Comparison of ENCODE assay signal across 31 cellular contexts in genomic region chr1:235671992-235672391, GRCh38. TPM values are rescaled to one million over a fixed set of nuclear protein-coding genes. Genes with fewer than 3 reads are reported as not detected.
"Had no signal": no experiment of that assay in that cellular context is flagged by ENCODE, and none has a peak within 500 bp of the region (broad histone marks: within the 10 kb centered on the region; RNA-seq: fewer than 3 reads in every experiment).

No MANE protein-coding gene starts in this region.

- ATAC-seq: activated naive CD4-positive, alpha-beta T cell treated with anti-CD3 and anti-CD28 coated beads, Interleukin-2, amount 50 U/mL, for 72 hours; activated naive CD8-positive, alpha-beta T cell treated with anti-CD3 and anti-CD28 coated beads, Interleukin-2, amount 50 U/mL, for 24 hours; activated T-cell treated with anti-CD3 and anti-CD28 coated beads, Interleukin-2, amount 50 U/mL, for 72 hours; body of pancreas; Panc1; Right ventricle myocardium inferior; T-cell had no signal

- H3K4me1 ChIP-seq: ascending aorta, body of pancreas had no signal

- H3K4me3 ChIP-seq: ascending aorta, body of pancreas, MG63, SK-N-MC had no signal

- H3K4me1 Mint-ChIP-seq: activated naive CD8-positive, alpha-beta T cell treated with anti-CD3 and anti-CD28 coated beads, Interleukin-2, amount 50 U/mL, for 24 hours; T-cell had no signal

- H3K27ac ChIP-seq: ascending aorta, body of pancreas, SK-N-MC had no signal

- H3K4me3 Mint-ChIP-seq: activated CD4-positive, alpha-beta memory T cell treated with anti-CD3 and anti-CD28 coated beads for 36 hours; activated CD4-positive, alpha-beta T cell treated with anti-CD3 and anti-CD28 coated beads, Interleukin-2, amount 10 ng/mL, durations not matched to agents 7 days and 5 days; activated naive CD8-positive, alpha-beta T cell treated with anti-CD3 and anti-CD28 coated beads, Interleukin-2, amount 50 U/mL, for 24 hours; activated T-cell treated with anti-CD3 and anti-CD28 coated beads, Interleukin-2, amount 50 U/mL, for 72 hours; T-cell had no signal

- H3K27me3 Mint-ChIP-seq: activated CD4-positive, alpha-beta memory T cell treated with anti-CD3 and anti-CD28 coated beads for 36 hours; activated CD4-positive, alpha-beta T cell treated with anti-CD3 and anti-CD28 coated beads, Interleukin-2, amount 10 ng/mL, durations not matched to agents 7 days and 5 days; activated naive CD8-positive, alpha-beta T cell treated with anti-CD3 and anti-CD28 coated beads, Interleukin-2, amount 50 U/mL, for 24 hours; T-cell had no signal

- H3K27ac Mint-ChIP-seq: activated CD4-positive, alpha-beta memory T cell treated with anti-CD3 and anti-CD28 coated beads for 36 hours; activated CD4-positive, alpha-beta T cell treated with anti-CD3 and anti-CD28 coated beads, Interleukin-2, amount 10 ng/mL, durations not matched to agents 7 days and 5 days; activated naive CD8-positive, alpha-beta T cell treated with anti-CD3 and anti-CD28 coated beads, Interleukin-2, amount 50 U/mL, for 24 hours; activated T-cell treated with anti-CD3 and anti-CD28 coated beads, Interleukin-2, amount 50 U/mL, for 72 hours; activated T-helper 2 cell treated with anti-CD3 and anti-CD28 coated beads, Interferon-gamma antibody, Interleukin-2, Interleukin-4, amounts not matched to agents 10 μg/mL and 5 μg/mL and 100 μg/mL, durations not matched to agents 14 hours and 24 hours and 36 hours; T-cell had no signal

- H3K27me3 ChIP-seq: ascending aorta, body of pancreas, MG63 had no signal

- DNase-seq: activated CD4-positive, alpha-beta memory T cell treated with anti-CD3 and anti-CD28 coated beads for 36 hours; activated CD4-positive, alpha-beta T cell treated with anti-CD3 and anti-CD28 coated beads, Interleukin-2, amount 10 ng/mL, durations not matched to agents 7 days and 5 days; activated CD4-positive, CD25-positive, alpha-beta regulatory T cell; activated CD8-positive, alpha-beta memory T cell treated with anti-CD3 and anti-CD28 coated beads for 24 hours; activated naive CD8-positive, alpha-beta T cell treated with anti-CD3 and anti-CD28 coated beads, Interleukin-2, amount 50 U/mL, for 24 hours; activated T-cell treated with anti-CD3 and anti-CD28 coated beads, Interleukin-2, amount 50 U/mL, for 72 hours; amniotic stem cell; body of pancreas; KG1; MG63; MV-4-11; NCI-H1092 treated with DMSO at 0.1 percent for 48 hours; NCI-H1436; NCI-H1694 treated with DMSO at 0.1 percent for 48 hours; NCI-H2029 treated with DMSO at 0.1 percent for 48 hours; NCI-H345; NCI-H510A; NCI-H526 treated with DMSO at 0.1 percent for 48 hours; NCI-H82; NK-92 treated with Interleukin-12 subunit alpha and Interleukin-12 subunit beta, amount 100 ng/mL, for 24 hours; OCI-M1; RPMI8226; T-cell; T-helper 2 cell; T1000 had no signal

RNA-seq across cellular contexts. Expression of gene GNG4, which starts 22.4 kb away (rescaled TPM):
- total RNA-seq: ascending aorta, Right ventricle myocardium inferior had no signal
